Comparison of ENCODE assay signal across 31 cellular contexts in the genomic region with DNA sequence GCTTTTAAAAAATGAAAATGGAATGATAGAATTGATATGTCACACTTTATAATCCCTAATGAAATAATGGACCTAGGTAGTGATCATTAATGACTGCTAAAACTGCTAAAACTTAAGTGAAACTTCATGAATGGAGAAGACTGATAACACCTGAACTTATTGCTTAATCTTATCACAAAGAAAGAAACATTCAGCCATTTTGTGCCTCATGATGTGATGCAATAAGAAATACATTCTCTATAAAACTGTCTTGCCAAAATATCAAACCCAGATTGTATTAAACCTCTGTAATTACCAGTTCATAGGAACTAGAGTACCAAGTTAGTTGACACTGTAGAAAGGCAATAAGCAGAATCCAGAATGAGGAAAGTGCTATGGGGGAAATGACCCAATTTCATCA. TPM values are rescaled to one million over a fixed set of nuclear protein-coding genes. Genes with fewer than 3 reads are reported as not detected.
"Had no signal": no experiment of that assay in that cellular context is flagged by ENCODE, and none has a peak within 500 bp of the region (broad histone marks: within the 10 kb centered on the region; RNA-seq: fewer than 3 reads in every experiment).

No MANE protein-coding gene starts in this region.

- FAIRE-seq: keratinocyte had no signal

- H3K4me1 ChIP-seq: left lung, lower lobe of right lung, right atrium auricular region, stomach, testis, thyroid gland, transverse colon, upper lobe of left lung, vagina had no signal

- H3K27ac Mint-ChIP-seq: naive thymus-derived CD4-positive, alpha-beta T cell; natural killer cell treated with Interleukin-12 subunit alpha and Interleukin-12 subunit beta and Interleukin-15 and Interleukin-18, amount 100 ng/mL, for 72 hours; progenitor cell of endocrine pancreas; stimulated activated naive B cell treated with anti-CD40 and anti-IgM and Interleukin-4, amounts not matched to agents 10 μg/mL and 1 μg/mL and 100 μg/mL, for 72 hours had no signal

- H3K36me3 ChIP-seq: lower lobe of right lung, ovary, right atrium auricular region, stomach, thyroid gland, upper lobe of left lung, vagina had no signal

- H3K4me3 Mint-ChIP-seq: naive thymus-derived CD4-positive, alpha-beta T cell; natural killer cell treated with Interleukin-12 subunit alpha and Interleukin-12 subunit beta and Interleukin-15 and Interleukin-18, amount 100 ng/mL, for 72 hours; stimulated activated naive B cell treated with anti-CD40 and anti-IgM and Interleukin-4, amounts not matched to agents 10 μg/mL and 1 μg/mL and 100 μg/mL, for 72 hours had no signal

- H3K27me3 ChIP-seq: left lung, ovary, right atrium auricular region, stomach, testis, thyroid gland, transverse colon, upper lobe of left lung, vagina had no signal

- H3K27ac ChIP-seq: left lung, lower lobe of right lung, ovary, right atrium auricular region, skin epidermis, stomach, testis, thyroid gland, transverse colon, upper lobe of left lung, vagina had no signal

- DNase-seq: left colon; left lung; lower lobe of right lung; midbrain; mucosa of descending colon; naive thymus-derived CD4-positive, alpha-beta T cell; ovary; stimulated activated CD4-positive, alpha-beta T cell treated with anti-CD3 and anti-CD28 coated beads, Interleukin-12 subunit alpha, Interleukin-12 subunit beta, amount 100 ng/mL, for 4 hours; stimulated activated CD4-positive, alpha-beta T cell treated with anti-CD3 and anti-CD28 coated beads, Interleukin-15, amount 100 ng/mL, for 24 hours; stimulated activated CD4-positive, alpha-beta T cell treated with anti-CD3 and anti-CD28 coated beads, Interleukin-2, amount 100 ng/mL, for 24 hours; stimulated activated CD4-positive, alpha-beta T cell treated with anti-CD3 and anti-CD28 coated beads, Interleukin-4, amount 100 ng/mL, for 1 hour; stimulated activated naive B cell treated with anti-CD40 and anti-IgM and Interleukin-4, amounts not matched to agents 10 μg/mL and 1 μg/mL and 100 μg/mL, for 72 hours; stimulated activated naive CD8-positive, alpha-beta T cell treated with anti-CD3 and anti-CD28 coated beads, Interleukin-15, Interleukin-2, amounts not matched to agents 100 U/mL and 50 U/mL, for 24 hours; stomach; testis; thyroid gland; transverse colon; upper lobe of left lung had no signal

- H3K9me3 ChIP-seq: ovary, testis, thyroid gland, vagina had no signal

- H3K27me3 Mint-ChIP-seq: naive thymus-derived CD4-positive, alpha-beta T cell; natural killer cell treated with Interleukin-12 subunit alpha and Interleukin-12 subunit beta and Interleukin-15 and Interleukin-18, amount 100 ng/mL, for 72 hours; progenitor cell of endocrine pancreas; stimulated activated naive B cell treated with anti-CD40 and anti-IgM and Interleukin-4, amounts not matched to agents 10 μg/mL and 1 μg/mL and 100 μg/mL, for 72 hours had no signal

- ATAC-seq: left colon; left lung; lower lobe of right lung; mucosa of descending colon; naive thymus-derived CD4-positive, alpha-beta T cell; natural killer cell treated with Interleukin-12 subunit alpha and Interleukin-12 subunit beta and Interleukin-15 and Interleukin-18, amount 100 ng/mL, for 72 hours; sciatic nerve; stimulated activated naive B cell treated with anti-CD40 and anti-IgM and Interleukin-4, amounts not matched to agents 10 μg/mL and 1 μg/mL and 100 μg/mL, for 72 hours; stimulated activated naive CD8-positive, alpha-beta T cell treated with anti-CD3 and anti-CD28 coated beads, Interleukin-15, Interleukin-2, amounts not matched to agents 100 U/mL and 50 U/mL, for 24 hours had no signal

- H3K4me3 ChIP-seq: left lung, lower lobe of right lung, mucosa of descending colon, ovary, right atrium auricular region, skin epidermis, stomach, testis, thyroid gland, transverse colon, upper lobe of left lung, vagina had no signal

RNA-seq across cellular contexts. Expression of a gene that starts 54.4 kb away (rescaled TPM):
- total RNA-seq: left colon; liver; mucosa of descending colon; naive thymus-derived CD4-positive, alpha-beta T cell; natural killer cell treated with Interleukin-12 subunit alpha and Interleukin-12 subunit beta and Interleukin-15 and Interleukin-18, amount 100 ng/mL, for 72 hours; omental fat pad; progenitor cell of endocrine pancreas; pulmonary artery endothelial cell; renal cortical epithelial cell; right atrium auricular region; transverse colon; vagina had no signal
- polyA plus RNA-seq: keratinocyte, neural cell, stomach, urinary bladder had no signal
